32 cellular contexts compared by ENCODE assay signal in genomic region chr2:238479847-238480246, GRCh38.
"Had no signal": no experiment of that assay in that cellular context is flagged by ENCODE, and none has a peak within 500 bp of the region (broad histone marks: within the 10 kb centered on the region; RNA-seq: fewer than 3 reads in every experiment).

No MANE protein-coding gene starts in this region.

- H3K4me1 ChIP-seq: ascending aorta, breast epithelium, colonic mucosa, esophagus muscularis mucosa, foreskin keratinocyte, gastrocnemius medialis, heart left ventricle had no signal

- H3K27ac ChIP-seq: ascending aorta, breast epithelium, cardiac muscle cell, colonic mucosa, dorsolateral prefrontal cortex, esophagus muscularis mucosa, foreskin keratinocyte, gastrocnemius medialis, heart left ventricle had no signal

- DNase-seq: activated CD4-positive, alpha-beta memory T cell treated with anti-CD3 and anti-CD28 coated beads for 36 hours; activated CD4-positive, alpha-beta T cell treated with anti-CD3 and anti-CD28 coated beads for 36 hours; activated CD4-positive, alpha-beta T cell treated with anti-CD3 and anti-CD28 coated beads, Interleukin-2, amount 10 ng/mL, durations not matched to agents 24 days and 14 days; activated CD4-positive, CD25-positive, alpha-beta regulatory T cell; activated CD4-positive, CD25-positive, alpha-beta regulatory T cell treated with anti-CD3 and anti-CD28 coated beads, Interleukin-2, amount 50 U/mL, for 72 hours; activated CD8-positive, alpha-beta memory T cell treated with anti-CD3 and anti-CD28 coated beads, Interleukin-2, amount 10 ng/mL, durations not matched to agents 7 days and 5 days; activated CD8-positive, alpha-beta memory T cell treated with anti-CD3 and anti-CD28 coated beads, Interleukin-2, amount 50 U/mL, for 4 hours; activated CD8-positive, alpha-beta T cell treated with anti-CD3 and anti-CD28 coated beads, Interleukin-2, amount 10 ng/mL, durations not matched to agents 7 days and 5 days; activated gamma-delta T cell; activated naive CD4-positive, alpha-beta T cell; activated naive CD4-positive, alpha-beta T cell treated with anti-CD3 and anti-CD28 coated beads, Interleukin-2, amount 10 ng/mL, durations not matched to agents 7 days and 5 days; activated naive CD8-positive, alpha-beta T cell treated with anti-CD3 and anti-CD28 coated beads, Interleukin-2, amount 10 ng/mL, durations not matched to agents 7 days and 5 days; activated T-cell treated with anti-CD3 and anti-CD28 coated beads, Interleukin-2, amount 50 U/mL, for 1 hour; activated T-cell treated with anti-CD3 and anti-CD28 coated beads, Interleukin-2, amount 50 U/mL, for 48 hours; central memory CD4-positive, alpha-beta T cell; cerebellar nuclear complex; colonic mucosa; dorsolateral prefrontal cortex; effector memory CD4-positive, alpha-beta T cell; endodermal cell; erythroblast; foreskin keratinocyte; gastrocnemius medialis; glutamatergic neuron; heart left ventricle; T-helper 17 cell; T1000 had no signal

- H3K4me3 ChIP-seq: ascending aorta, breast epithelium, cardiac muscle cell, colonic mucosa, dorsolateral prefrontal cortex, esophagus muscularis mucosa, gastrocnemius medialis, heart left ventricle had no signal

- ATAC-seq: activated CD4-positive, alpha-beta T cell treated with anti-CD3 and anti-CD28 coated beads for 36 hours; activated CD8-positive, alpha-beta memory T cell treated with anti-CD3 and anti-CD28 coated beads, Interleukin-2, amount 10 ng/mL, durations not matched to agents 7 days and 5 days; activated CD8-positive, alpha-beta T cell treated with anti-CD3 and anti-CD28 coated beads, Interleukin-2, amount 10 ng/mL, durations not matched to agents 7 days and 5 days; activated naive CD4-positive, alpha-beta T cell treated with anti-CD3 and anti-CD28 coated beads, Interleukin-2, amount 50 U/mL, for 72 hours; foreskin keratinocyte; gastrocnemius medialis; heart left ventricle; T-helper 17 cell had no signal

- H3K9me3 ChIP-seq: colonic mucosa, gastrocnemius medialis had no signal

- H3K36me3 ChIP-seq: ascending aorta, breast epithelium, cardiac muscle cell, colonic mucosa, esophagus muscularis mucosa, gastrocnemius medialis, heart left ventricle had no signal
